Comparison of ENCODE assay signal across 10 cellular contexts in genomic region chr3:58434990-58435389, GRCh38. TPM values are rescaled to one million over a fixed set of nuclear protein-coding genes. Genes with fewer than 3 reads are reported as not detected.
DNase-seq lines count a peak whose midpoint lies in the region; ATAC-seq and TF ChIP-seq lines count a peak whose summit lies in the region.
"Had no signal": no experiment of that assay in that cellular context is flagged by ENCODE, and none has a peak within 500 bp of the region (broad histone marks: within the 10 kb centered on the region; RNA-seq: fewer than 3 reads in every experiment).

No MANE protein-coding gene starts in this region.

- peaks cover 17% of the 10 kb centered on the region for H3K79me2 ChIP-seq in hepatocyte

- H3K4me1 Mint-ChIP-seq in T-cell, result peaks cover 26 to 29% (median 29%) of the 10 kb centered on the region in 3 donors

- H3K36me3 ChIP-seq in spleen (peaks cover 2 to 26% (median 21%) of the 10 kb centered on the region in 6 donors), hepatocyte (replicated peaks; ENCODE audit: insufficient read depth, low read depth) (no peaks in the 10 kb centered on the region)

- H3K27ac Mint-ChIP-seq in T-cell, result no peak overlapping the region

- peaks cover 13% of the 10 kb centered on the region for H4K20me1 ChIP-seq in hepatocyte (ENCODE audit: insufficient read depth, poor library complexity, severe bottlenecking)

- POLR2A ChIA-PET in T-cell (lab: Charles Lee), result interaction anchor here in 1 of 2 donors (0.8 kb wide), 1 partner anchor 53 kb away, joined by 3 read pairs; no protein-coding TSS in a partner anchor

- intact Hi-C loops in head of caudate nucleus (cut with DNase I), result loop anchor here (5.0 kb wide), 2 partner anchors 57 to 103 kb away; partner anchors contain the start of genes KCTD6 and PXK
- intact Hi-C loops in spleen (cut with DNase I; ENCODE audit: low total_unique reads), result no loop called here

- no peaks in the 10 kb centered on the region for H3K9me3 ChIP-seq in spleen
- H3K9me3 ChIP-seq in hepatocyte (ENCODE audit: low read depth), result no peaks in the 10 kb centered on the region

- ATAC-seq in T-cell (replicated peaks in 1 of 4) (no peak), HG03097 (IDR thresholded peaks at IDR 0.05; ENCODE audit: low FRiP score, unreplicated experiment) (no peak)

- TF ChIP-seq POLR2A in spleen (IDR thresholded peaks at IDR 0.05), result no peak

- no peaks in the 10 kb centered on the region for H3K9me3 Mint-ChIP-seq in T-cell

- peak overlapping the region in 7 of 8 donors; percentile 16 to 96 (median 83) for H3K27ac ChIP-seq in spleen
- H3K27ac ChIP-seq in hepatocyte, result no peak overlapping the region

- H3K9me2 ChIP-seq in hepatocyte (replicated peaks; ENCODE audit: insufficient read depth), result no peaks in the 10 kb centered on the region

- H3K4me3 Mint-ChIP-seq in T-cell, result peak overlapping the region in 2 of 3 donors; percentile 17 to 89

- peaks cover 6% of the 10 kb centered on the region for H3K36me3 Mint-ChIP-seq in T-cell

- H3K4me1 ChIP-seq in spleen, result peaks cover 9 to 49% (median 28%) of the 10 kb centered on the region in 6 donors
- H3K4me1 ChIP-seq in hepatocyte (ENCODE audit: insufficient read depth), result peaks cover 15% of the 10 kb centered on the region

- H3K4me3 ChIP-seq in spleen (no peak overlapping the region), hepatocyte (no peak overlapping the region)

- CTCF ChIA-PET in T-cell (lab: Charles Lee), result interaction anchor here in 1 of 2 donors (1.9 kb wide), 1 partner anchor 57 kb away, joined by 5 read pairs; the partner anchor contains the start of gene KCTD6

- 80 to 91% (median 84%) methylated on average over 1 of the region's 1 CpG for WGBS in spleen, 5 donors
- 84% methylated on average over 1 of the region's 1 CpG for WGBS in hepatocyte (ENCODE audit: low lambda C conversion rate, missing lambda C conversion rate)

- H3K27me3 Mint-ChIP-seq in T-cell, result no peaks in the 10 kb centered on the region

- TF ChIP-seq CTCF in spleen (IDR thresholded peaks at IDR 0.05 in 8 of 11, conservative IDR thresholded peaks at IDR 0.05 in 3 of 11) (no peak), hepatocyte (IDR thresholded peaks at IDR 0.05; ENCODE audit: poor library complexity) (no peak)

- no peaks in the 10 kb centered on the region for H3K27me3 ChIP-seq in spleen (replicated peaks in 1 of 7)
- H3K27me3 ChIP-seq in hepatocyte, result no peaks in the 10 kb centered on the region

- no peak overlapping the region for H2AFZ ChIP-seq in hepatocyte

- DNase-seq in GM04503 (ENCODE audit: low read depth), result peak; percentile 76
- DNase-seq in T-cell, result no peak
- peak in 27 of 42 donors; percentile 23 to 82 (median 50) for DNase-seq in head of caudate nucleus
- DNase-seq in spleen, result no peak
- no peak for DNase-seq in hepatocyte (ENCODE audit: low spot score)
- DNase-seq in NCI-H1092 (lab: John Stamatoyannopoulos, UW), result no peak
- DNase-seq in COLO668 (lab: John Stamatoyannopoulos, UW; ENCODE audit: unreplicated experiment), result no peak
- DNase-seq: activated CD8-positive, alpha-beta memory T cell treated with anti-CD3 and anti-CD28 coated beads, Interleukin-2, amount 50 U/mL, for 48 hours; stimulated activated CD4-positive, alpha-beta T cell treated with anti-CD3 and anti-CD28 coated beads, Interleukin-4, amount 100 ng/mL, for 1 hour had no signal

- no peak overlapping the region for H3K4me2 ChIP-seq in hepatocyte

RNA-seq across cellular contexts. Expression of gene PDHB, which starts 1.4 kb away (rescaled TPM):
- 10 to 100 TPM; 27.0 to 54.2 (median 49.2) TPM for total RNA-seq in T-cell
- 10 to 100 TPM; 46.6 to 75.5 (median 58.0) TPM for total RNA-seq in spleen
- polyA plus RNA-seq in spleen, result 10 to 100 TPM; 53.9 to 82.1 (median 71.1) TPM
- 122 and 150 TPM in 2 replicates for total RNA-seq in hepatocyte
- polyA plus RNA-seq in hepatocyte, result 119 and 120 TPM in 2 replicates

RNA-seq across cellular contexts. Expression of gene KCTD6, which starts 56.9 kb away (rescaled TPM):
- total RNA-seq in T-cell (1 to 10 TPM; 6.6 to 9.4 (median 7.8) TPM), spleen (10 to 100 TPM in 5 of 7 donors, 1 to 10 TPM in 2; 8.1 to 23.5 (median 15.0) TPM), hepatocyte (18.9 and 19.8 TPM in 2 replicates)
- polyA plus RNA-seq in spleen (10 to 100 TPM in 1 of 3 donors, 1 to 10 TPM in 2; 7.3 to 11.3 (median 8.6) TPM), hepatocyte (13.8 and 14.3 TPM in 2 replicates)

Comparison
In these comparisons a context has a peak if more than half of its experiments do, and no peak if none do; other contexts are left out.
1. DNase-seq: peak in GM04503 (single experiment) and head of caudate nucleus (27 of 42); none in T-cell (0 of 34), spleen (single experiment), hepatocyte (single experiment), NCI-H1092 (single experiment) and COLO668 (single experiment).